11 cellular contexts compared by ENCODE assay signal in the genomic region with DNA sequence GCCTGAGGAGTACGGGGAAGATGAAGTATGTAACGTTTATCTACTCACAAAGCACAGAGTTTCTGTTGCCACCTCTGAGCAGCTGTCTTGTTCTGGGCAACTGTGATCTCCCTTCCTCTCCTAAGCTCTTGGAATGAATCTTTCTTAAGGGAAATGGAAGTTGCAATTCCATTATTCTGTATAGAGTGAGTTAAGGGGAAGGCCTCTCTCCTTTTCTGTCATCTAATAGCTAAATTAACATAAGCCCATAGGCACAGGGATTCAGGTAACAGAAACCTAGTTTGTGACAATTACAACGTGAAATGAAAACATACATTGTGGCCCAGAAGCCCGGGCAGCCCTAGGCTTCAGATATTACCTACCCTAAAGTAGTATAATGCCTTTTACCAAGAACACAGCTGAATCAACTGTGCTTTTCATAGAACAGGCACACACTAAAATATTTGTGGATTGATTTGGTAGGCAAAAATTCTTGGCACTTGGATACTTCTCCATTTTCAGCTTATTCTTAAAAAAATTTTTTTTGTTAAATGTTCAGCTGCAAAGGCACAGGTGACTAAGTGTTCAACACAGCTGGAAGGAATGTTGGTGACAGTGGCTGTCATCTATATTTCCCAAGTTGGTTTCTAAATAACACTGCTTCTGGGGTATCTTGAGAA. TPM values are rescaled to one million over a fixed set of nuclear protein-coding genes. Genes with fewer than 3 reads are reported as not detected.
DNase-seq lines count a peak whose midpoint lies in the region; ATAC-seq and TF ChIP-seq lines count a peak whose summit lies in the region.
"Had no signal": no experiment of that assay in that cellular context is flagged by ENCODE, and none has a peak within 500 bp of the region (broad histone marks: within the 10 kb centered on the region; RNA-seq: fewer than 3 reads in every experiment).

No MANE protein-coding gene starts in this region.

- H3K4me3 ChIP-seq in lower lobe of right lung (no peak overlapping the region), thyroid gland (replicated peaks in 1 of 3) (no peak overlapping the region)

- 71 to 83% methylated on average over 4 of the region's 4 CpGs for WGBS in thyroid gland, 2 donors

- H3K27me3 Mint-ChIP-seq in activated CD8-positive, alpha-beta memory T cell treated with anti-CD3 and anti-CD28 coated beads, Interleukin-2, amount 10 ng/mL, durations not matched to agents 7 days and 5 days, result no peaks in the 10 kb centered on the region
- no peaks in the 10 kb centered on the region for H3K27me3 Mint-ChIP-seq in activated CD8-positive, alpha-beta T cell treated with anti-CD3 and anti-CD28 coated beads for 36 hours

- H3K27ac Mint-ChIP-seq in activated CD8-positive, alpha-beta memory T cell treated with anti-CD3 and anti-CD28 coated beads, Interleukin-2, amount 10 ng/mL, durations not matched to agents 7 days and 5 days, result peak overlapping the region; percentile 99
- H3K27ac Mint-ChIP-seq in activated CD8-positive, alpha-beta T cell treated with anti-CD3 and anti-CD28 coated beads for 36 hours, result peak overlapping the region; percentile 93

- intact Hi-C loops in activated CD8-positive, alpha-beta T cell treated with anti-CD3 and anti-CD28 coated beads for 36 hours (cut with micrococcal nuclease), result loop anchor here (5.0 kb wide), 1 partner anchor 96 kb away; no protein-coding TSS in a partner anchor
- intact Hi-C loops in lower lobe of right lung (cut with DNase I) (no loop called here), thyroid gland (cut with DNase I) (no loop called here)

- peaks cover 57% of the 10 kb centered on the region for H3K4me1 ChIP-seq in lower lobe of right lung
- H3K4me1 ChIP-seq in thyroid gland, result peaks cover 40 to 58% of the 10 kb centered on the region in 2 donors

- DNase-seq in activated CD8-positive, alpha-beta memory T cell treated with anti-CD3 and anti-CD28 coated beads, Interleukin-2, amount 10 ng/mL, durations not matched to agents 7 days and 5 days, result no peak
- no peak for DNase-seq in activated CD8-positive, alpha-beta memory T cell treated with anti-CD3 and anti-CD28 coated beads for 24 hours
- no peak for DNase-seq in activated CD8-positive, alpha-beta T cell treated with anti-CD3 and anti-CD28 coated beads for 36 hours
- DNase-seq in lower lobe of right lung, result no peak
- DNase-seq in thyroid gland, result no peak
- DNase-seq in SW480 (ENCODE audit: low spot score), result no peak
- no peak for DNase-seq in medulla oblongata (ENCODE audit: extremely low spot score)
- DNase-seq: activated gamma-delta T cell, NCI-H1930 had no signal

- H3K36me3 Mint-ChIP-seq in activated CD8-positive, alpha-beta memory T cell treated with anti-CD3 and anti-CD28 coated beads, Interleukin-2, amount 10 ng/mL, durations not matched to agents 7 days and 5 days, result peaks cover 7% of the 10 kb centered on the region
- H3K36me3 Mint-ChIP-seq in activated CD8-positive, alpha-beta T cell treated with anti-CD3 and anti-CD28 coated beads for 36 hours (ENCODE audit: low read depth), result peaks cover 8% of the 10 kb centered on the region

- TF ChIP-seq POLR2A in thyroid gland (IDR thresholded peaks at IDR 0.05), result no peak

- TF ChIP-seq CTCF in activated CD8-positive, alpha-beta T cell treated with anti-CD3 and anti-CD28 coated beads for 36 hours (IDR thresholded peaks at IDR 0.05), result no peak
- no peak for TF ChIP-seq CTCF in lower lobe of right lung (IDR thresholded peaks at IDR 0.05)
- no peak for TF ChIP-seq CTCF in thyroid gland (IDR thresholded peaks at IDR 0.05)

- peak overlapping the region; percentile 47 for H3K27ac ChIP-seq in lower lobe of right lung
- H3K27ac ChIP-seq in thyroid gland, result peak overlapping the region; percentile 61 to 92 (median 68)
- H3K27ac ChIP-seq: epithelial cell of prostate had no signal

- CTCF ChIA-PET in activated CD8-positive, alpha-beta memory T cell treated with anti-CD3 and anti-CD28 coated beads, Interleukin-2, amount 10 ng/mL, durations not matched to agents 7 days and 5 days (lab: Charles Lee), result interaction anchor here (0.7 to 2.9 kb wide), 9 partner anchors 9 to 94 kb away, joined by 3 to 20 read pairs (median 3); a partner anchor contains a TSS
- CTCF ChIA-PET in activated CD8-positive, alpha-beta T cell treated with anti-CD3 and anti-CD28 coated beads for 36 hours (lab: Charles Lee), result interaction anchor here (0.7 to 1.8 kb wide), 8 partner anchors 8 to 122 kb away, joined by 3 to 10 read pairs (median 4); no protein-coding TSS in a partner anchor

- H3K4me3 Mint-ChIP-seq in activated CD8-positive, alpha-beta memory T cell treated with anti-CD3 and anti-CD28 coated beads, Interleukin-2, amount 10 ng/mL, durations not matched to agents 7 days and 5 days, result peak overlapping the region; percentile 28
- peak overlapping the region; percentile 22 for H3K4me3 Mint-ChIP-seq in activated CD8-positive, alpha-beta T cell treated with anti-CD3 and anti-CD28 coated beads for 36 hours

- no peaks in the 10 kb centered on the region for H3K9me3 Mint-ChIP-seq in activated CD8-positive, alpha-beta memory T cell treated with anti-CD3 and anti-CD28 coated beads, Interleukin-2, amount 10 ng/mL, durations not matched to agents 7 days and 5 days (ENCODE audit: low read depth)
- peaks cover under 1% of the 10 kb centered on the region for H3K9me3 Mint-ChIP-seq in activated CD8-positive, alpha-beta T cell treated with anti-CD3 and anti-CD28 coated beads for 36 hours

- H3K36me3 ChIP-seq in lower lobe of right lung (no peaks in the 10 kb centered on the region), thyroid gland (no peaks in the 10 kb centered on the region)

- H3K4me1 Mint-ChIP-seq in activated CD8-positive, alpha-beta memory T cell treated with anti-CD3 and anti-CD28 coated beads, Interleukin-2, amount 10 ng/mL, durations not matched to agents 7 days and 5 days, result peaks cover 83% of the 10 kb centered on the region
- peaks cover 83% of the 10 kb centered on the region for H3K4me1 Mint-ChIP-seq in activated CD8-positive, alpha-beta T cell treated with anti-CD3 and anti-CD28 coated beads for 36 hours (ENCODE audit: low read depth)

- POLR2A ChIA-PET in activated CD8-positive, alpha-beta T cell treated with anti-CD3 and anti-CD28 coated beads for 36 hours (lab: Charles Lee), result interaction anchor here (0.8 to 1.7 kb wide), 8 partner anchors 9 to 102 kb away, joined by 3 to 9 read pairs (median 4); no protein-coding TSS in a partner anchor

- H3K27me3 ChIP-seq in lower lobe of right lung (ENCODE audit: low read depth), result no peaks in the 10 kb centered on the region
- no peaks in the 10 kb centered on the region for H3K27me3 ChIP-seq in thyroid gland

- ATAC-seq in activated CD8-positive, alpha-beta memory T cell treated with anti-CD3 and anti-CD28 coated beads, Interleukin-2, amount 10 ng/mL, durations not matched to agents 7 days and 5 days, result no peak
- no peak for ATAC-seq in activated CD8-positive, alpha-beta T cell treated with anti-CD3 and anti-CD28 coated beads for 36 hours
- ATAC-seq in lower lobe of right lung (no peak), HG03342 (IDR thresholded peaks at IDR 0.05; ENCODE audit: unreplicated experiment) (no peak)

- no peaks in the 10 kb centered on the region for H3K9me3 ChIP-seq in lower lobe of right lung
- no peaks in the 10 kb centered on the region for H3K9me3 ChIP-seq in thyroid gland

RNA-seq across cellular contexts. Expression of a gene that starts 3.8 kb away (rescaled TPM):
- 100 to 1,000 TPM in 1 of 2 experiments, 10 to 100 TPM in 1; 74.0 to 115 TPM for total RNA-seq in activated CD8-positive, alpha-beta memory T cell treated with anti-CD3 and anti-CD28 coated beads, Interleukin-2, amount 10 ng/mL, durations not matched to agents 7 days and 5 days
- total RNA-seq in activated CD8-positive, alpha-beta T cell treated with anti-CD3 and anti-CD28 coated beads for 36 hours, result 100 to 1,000 TPM; 186 to 190 TPM
- total RNA-seq in lower lobe of right lung (74.2 TPM), thyroid gland (100 to 1,000 TPM; 188 to 340 (median 256) TPM)

RNA-seq across cellular contexts. Expression of a gene that starts 51.0 kb away (rescaled TPM):
- total RNA-seq in activated CD8-positive, alpha-beta memory T cell treated with anti-CD3 and anti-CD28 coated beads, Interleukin-2, amount 10 ng/mL, durations not matched to agents 7 days and 5 days, result 10 to 100 TPM; 23.1 to 24.8 TPM
- 10 to 100 TPM; 41.2 to 44.4 TPM for total RNA-seq in activated CD8-positive, alpha-beta T cell treated with anti-CD3 and anti-CD28 coated beads for 36 hours
- total RNA-seq in lower lobe of right lung, result 32.4 TPM
- 10 to 100 TPM; 27.3 to 48.4 (median 34.1) TPM for total RNA-seq in thyroid gland

RNA-seq across cellular contexts. Expression of a gene that starts 51.5 kb away (rescaled TPM):
- 10 to 100 TPM; 39.3 to 43.2 TPM for total RNA-seq in activated CD8-positive, alpha-beta memory T cell treated with anti-CD3 and anti-CD28 coated beads, Interleukin-2, amount 10 ng/mL, durations not matched to agents 7 days and 5 days
- total RNA-seq in activated CD8-positive, alpha-beta T cell treated with anti-CD3 and anti-CD28 coated beads for 36 hours, result 10 to 100 TPM; 34.2 to 35.4 TPM
- total RNA-seq in lower lobe of right lung (60.9 TPM), thyroid gland (10 to 100 TPM; 62.2 to 96.2 (median 71.1) TPM)
